In genomic region chr13:77506874-77507273, GRCh38 we compare ENCODE assay signal across 12 cellular contexts.
DNase-seq lines count a peak whose midpoint lies in the region; ATAC-seq and TF ChIP-seq lines count a peak whose summit lies in the region.
"Had no signal": no experiment of that assay in that cellular context is flagged by ENCODE, and none has a peak within 500 bp of the region (broad histone marks: within the 10 kb centered on the region; RNA-seq: fewer than 3 reads in every experiment).

No MANE protein-coding gene starts in this region.

- no peak overlapping the region for H3K4me3 ChIP-seq in HEK293 (ENCODE audit: low read depth, low read length)
- H3K4me3 ChIP-seq: ascending aorta had no signal

- H3K9me3 Mint-ChIP-seq in stimulated activated memory B cell treated with anti-CD40 and anti-IgM and Interleukin-4, amounts not matched to agents 10 μg/mL and 1 μg/mL and 100 μg/mL, for 72 hours: no peaks in the 10 kb centered on the region

- H3K27me3 Mint-ChIP-seq in stimulated activated memory B cell treated with anti-CD40 and anti-IgM and Interleukin-4, amounts not matched to agents 10 μg/mL and 1 μg/mL and 100 μg/mL, for 72 hours: peaks cover 15% of the 10 kb centered on the region

- no peak overlapping the region for H3K4me3 Mint-ChIP-seq in stimulated activated memory B cell treated with anti-CD40 and anti-IgM and Interleukin-4, amounts not matched to agents 10 μg/mL and 1 μg/mL and 100 μg/mL, for 72 hours

- POLR2A ChIA-PET in HEK293 (lab: Yijun Ruan, JAX): no interaction called here

- no peak overlapping the region for H3K27ac Mint-ChIP-seq in stimulated activated memory B cell treated with anti-CD40 and anti-IgM and Interleukin-4, amounts not matched to agents 10 μg/mL and 1 μg/mL and 100 μg/mL, for 72 hours

- H3K9me3 ChIP-seq in HEK293 (ENCODE audit: control insufficient read depth, insufficient read depth, low read depth, low read length): no peaks in the 10 kb centered on the region
- H3K9me3 ChIP-seq: ascending aorta had no signal

- peaks cover 3% of the 10 kb centered on the region; the same call in 1 of the 2 replicates for H3K4me1 ChIP-seq in HEK293 (ENCODE audit: control insufficient read depth, insufficient read depth, low read length)

- H3K36me3 Mint-ChIP-seq in stimulated activated memory B cell treated with anti-CD40 and anti-IgM and Interleukin-4, amounts not matched to agents 10 μg/mL and 1 μg/mL and 100 μg/mL, for 72 hours: no peaks in the 10 kb centered on the region

- DNase-seq in ACHN: peak; percentile 27
- DNase-seq in SW480 (ENCODE audit: low spot score): peak; percentile 17
- DNase-seq in inferior parietal cortex (ENCODE audit: extremely low spot score): peak; percentile 38
- DNase-seq in amygdala (lab: John Stamatoyannopoulos, UW): no peak
- DNase-seq in GM19240 (ENCODE audit: insufficient read length, low spot score): no peak
- DNase-seq: Calu3; stimulated activated CD4-positive, alpha-beta T cell treated with anti-CD3 and anti-CD28 coated beads, Interleukin-1b, Interleukin-23, amount 100 ng/mL, for 48 hours had no signal

- TF ChIP-seq CTCF in HEK293 (tag by site-specific recombination; IDR thresholded peaks at IDR 0.05): no peak

- no peak overlapping the region for H3K27ac ChIP-seq in HEK293 (ENCODE audit: extremely low read depth, low read depth, low read length)
- H3K27ac ChIP-seq: ascending aorta, KMS-11 had no signal

- ATAC-seq in stimulated activated memory B cell treated with anti-CD40 and anti-IgM and Interleukin-4, amounts not matched to agents 10 μg/mL and 1 μg/mL and 100 μg/mL, for 72 hours: no peak
- ATAC-seq in GM18867 (IDR thresholded peaks at IDR 0.05; ENCODE audit: unreplicated experiment): no peak

- CTCF ChIA-PET in HEK293 (lab: Yijun Ruan, JAX): no interaction called here

- H3K36me3 ChIP-seq in HEK293 (ENCODE audit: control insufficient read depth in 2 of 2, insufficient read depth in 1 of 2, low read length in 2 of 2): no peaks in the 10 kb centered on the region
- H3K36me3 ChIP-seq: ascending aorta had no signal

- in situ Hi-C loops in ACHN (cut with HindIII; ENCODE audit: low pct_ligation_motif_present, low pct_unique_long_range_greater_than_20kb, low sequenced_read_pairs): no loop called here

- peaks cover 26% of the 10 kb centered on the region for H3K4me1 Mint-ChIP-seq in stimulated activated memory B cell treated with anti-CD40 and anti-IgM and Interleukin-4, amounts not matched to agents 10 μg/mL and 1 μg/mL and 100 μg/mL, for 72 hours

TF ChIP-seq in HEK293, 187 proteins besides CTCF, POLR2A, EP300 and RAD21:
- TF ChIP-seq ZNF654 (tag by site-specific recombination; IDR thresholded peaks at IDR 0.05; ENCODE audit: low read depth): peak; percentile 23
- no peak for TF ChIP-seq ZNF558 (tag by site-specific recombination; IDR thresholded peaks at IDR 0.05)
TF ChIP-seq in HEK293: peak in this region for 1.

Comparison
In these comparisons a context has a peak if more than half of its experiments do, and no peak if none do; other contexts are left out.
1. DNase-seq: peak in ACHN (single experiment), SW480 (single experiment) and inferior parietal cortex (single experiment); none in amygdala (0 of 56) and GM19240 (single experiment).